In genomic region chr7:158957921-158958471, GRCh38 we compare ENCODE assay signal across 8 cellular contexts.
DNase-seq lines count a peak whose midpoint lies in the region; ATAC-seq, FAIRE-seq and TF ChIP-seq lines count a peak whose summit lies in the region.

No MANE protein-coding gene starts in this region.

- H3K4ac ChIP-seq in H1 (replicated peaks; ENCODE audit: insufficient read length, low read depth, low read length): no peak overlapping the region

- H3K36me3 Mint-ChIP-seq in T-cell: no peaks in the 10 kb centered on the region

- POLR2A ChIA-PET in T-cell (lab: Charles Lee) (no interaction called here), H1 (lab: Charles Lee; ENCODE audit: partially characterized antibody) (no interaction called here)

- H2BK20ac ChIP-seq in H1 (ENCODE audit: low read length): no peak overlapping the region

- H3K27me3 ChIP-seq in H1 (replicated peaks in 1 of 4; ENCODE audit: control insufficient read depth in 3 of 4, extremely low read depth in 1 of 4, insufficient read depth in 3 of 4, low read length in 3 of 4) (no peaks in the 10 kb centered on the region), GM23248 (replicated peaks; ENCODE audit: insufficient read depth) (no peaks in the 10 kb centered on the region; the same call in 1 of the 2 replicates)

- no peak overlapping the region for H3K18ac ChIP-seq in H1 (ENCODE audit: extremely low read depth, low read length)

- H3K4me1 ChIP-seq in H1 (replicated peaks in 1 of 4; ENCODE audit: control insufficient read depth in 3 of 4, insufficient read depth in 4 of 4, low read length in 3 of 4): no peaks in the 10 kb centered on the region; a peak in 1 of 7 replicates
- H3K4me1 ChIP-seq in GM23248 (ENCODE audit: insufficient read depth): no peaks in the 10 kb centered on the region

- H3K9me2 ChIP-seq in GM23248 (ENCODE audit: insufficient read depth): no peaks in the 10 kb centered on the region

- peak overlapping the region in 1 of 4 experiments; percentile 35; a peak in 2 of 8 replicates for H3K4me3 ChIP-seq in H1 (ENCODE audit: extremely low read depth in 1 of 4, insufficient read depth in 2 of 4, low read depth in 3 of 4, low read length in 4 of 4)
- H3K4me3 ChIP-seq in foreskin fibroblast (ENCODE audit: low read depth in 1 of 2, low read length in 2 of 2): no peak overlapping the region
- H3K4me3 ChIP-seq in GM23248: no peak overlapping the region

- H4K8ac ChIP-seq in H1 (ENCODE audit: extremely low read depth, insufficient read depth, low read length): no peak overlapping the region

- H4K20me1 ChIP-seq in H1 (replicated peaks in 1 of 2; ENCODE audit: control insufficient read depth in 1 of 2, insufficient read depth in 2 of 2, low read length in 2 of 2) (peaks cover 0 to 1% of the 10 kb centered on the region in 2 experiments), GM23248 (ENCODE audit: insufficient read depth) (no peaks in the 10 kb centered on the region)

- 82% methylated on average over 33 of the region's 33 CpGs; no CpG with 5 or more reads in 1 of the 2 experiments for WGBS in H1 (ENCODE audit: extremely low coverage in 1 of 2, insufficient coverage in 1 of 2, insufficient read length in 1 of 2, insufficient replicate concordance in 2 of 2, low coverage in 1 of 2, low lambda C conversion rate in 2 of 2, missing lambda C conversion rate in 1 of 2), 2 experiments
- WGBS in GM23248 (ENCODE audit: low coverage in 1 of 2, low lambda C conversion rate in 2 of 2, missing lambda C conversion rate in 2 of 2), 2 experiments: 49 to 55% methylated on average over 33 of the region's 33 CpGs

- H3K23ac ChIP-seq in H1 (ENCODE audit: insufficient read length): no peak overlapping the region

- no peaks in the 10 kb centered on the region for H3K23me2 ChIP-seq in H1 (ENCODE audit: low read depth, low read length)

- H3K79me2 ChIP-seq in H1 (ENCODE audit: control insufficient read depth in 1 of 2, insufficient read depth in 2 of 2, low read length in 2 of 2): no peaks in the 10 kb centered on the region; a peak in 1 of 4 replicates
- H3K79me2 ChIP-seq in GM23248 (ENCODE audit: insufficient read depth): no peaks in the 10 kb centered on the region

- no peak overlapping the region for H3K56ac ChIP-seq in H1 (replicated peaks; ENCODE audit: insufficient read length, low read depth, low read length)

- H3K4me1 Mint-ChIP-seq in T-cell: peaks cover 12 to 15% (median 13%) of the 10 kb centered on the region in 3 donors

- no peak for TF ChIP-seq EP300 in H1 (IDR thresholded peaks at IDR 0.05; ENCODE audit: borderline replicate concordance in 1 of 2, low read depth in 2 of 2, low read length in 2 of 2)

- in situ Hi-C loops in GM23248 (cut with MboI): no loop called here

- ATAC-seq in GM18499 (IDR thresholded peaks at IDR 0.05; ENCODE audit: insufficient read depth, unreplicated experiment): peak; percentile 52
- ATAC-seq in HG03442 (IDR thresholded peaks at IDR 0.05; ENCODE audit: unreplicated experiment): peak; percentile 66
- peak; percentile 73 to 93 (median 78) for ATAC-seq in T-cell (replicated peaks in 1 of 4)
- ATAC-seq in GM21528 (IDR thresholded peaks at IDR 0.05; ENCODE audit: low FRiP score, unreplicated experiment): no peak

- DNase-seq in T-cell (peak in 21 of 34 experiments; percentile 9 to 62 (median 29)), H1 (ENCODE audit: low read depth in 1 of 2, low spot score in 2 of 2) (peak in 1 of 2 experiments; percentile 65), foreskin fibroblast (no peak), GM23248 (no peak)
- DNase-seq in stimulated activated CD4-positive, alpha-beta T cell treated with anti-CD3 and anti-CD28 coated beads, Interleukin-15, amount 100 ng/mL, for 48 hours (ENCODE audit: low read depth in 2 of 2): peak; percentile 22

- H2BK120ac ChIP-seq in H1 (replicated peaks; ENCODE audit: low read depth, low read length): no peak overlapping the region

- H3F3A ChIP-seq in GM23248 (ENCODE audit: insufficient read depth): no peaks in the 10 kb centered on the region

- H3K4me2 ChIP-seq in H1 (ENCODE audit: insufficient read depth in 1 of 2, low read depth in 2 of 2, low read length in 2 of 2): peak overlapping the region in 1 of 2 experiments; percentile 3; a peak in 1 of 4 replicates
- no peak overlapping the region for H3K4me2 ChIP-seq in GM23248 (ENCODE audit: unreplicated experiment)

- TF ChIP-seq CTCF in H1 (IDR thresholded peaks at IDR 0.05; ENCODE audit: control extremely low read depth in 1 of 3, insufficient read depth in 1 of 3, low read depth in 1 of 3, low read length in 3 of 3): no peak
- no peak for TF ChIP-seq CTCF in foreskin fibroblast (IDR thresholded peaks at IDR 0.05; ENCODE audit: low read depth, low read length)

- H2BK5ac ChIP-seq in H1 (ENCODE audit: low read depth, low read length): no peak overlapping the region

- TF ChIP-seq POLR2A in H1 (IDR thresholded peaks at IDR 0.05; ENCODE audit: control extremely low read depth in 1 of 2, low read depth in 2 of 2, low read length in 2 of 2): no peak

- H3K9ac ChIP-seq in H1 (replicated peaks in 1 of 4; ENCODE audit: extremely low read depth in 1 of 4, low read depth in 3 of 4, low read length in 3 of 4) (no peak overlapping the region), GM23248 (no peak overlapping the region)

- H2BK12ac ChIP-seq in H1 (ENCODE audit: low read depth, low read length): no peak overlapping the region

- peak; percentile 89 for FAIRE-seq in H1 (lab: Jason Lieb, UNC)

- no peak overlapping the region for H2BK15ac ChIP-seq in H1 (ENCODE audit: low read length)

- no peak overlapping the region for H2AK5ac ChIP-seq in H1 (ENCODE audit: low read depth, low read length)

- H3K9me3 ChIP-seq in H1 (ENCODE audit: insufficient read depth in 2 of 2, low read depth in 1 of 2, low read length in 1 of 2) (no peaks in the 10 kb centered on the region; a peak in 1 of 4 replicates), GM23248 (ENCODE audit: low read depth) (no peaks in the 10 kb centered on the region)

- H3K36me3 ChIP-seq in H1 (ENCODE audit: control insufficient read depth in 2 of 4, insufficient read depth in 4 of 4, low read length in 3 of 4) (no peaks in the 10 kb centered on the region), GM23248 (ENCODE audit: low read depth) (no peaks in the 10 kb centered on the region)

- peak overlapping the region; percentile 78 to 85 (median 80) for H3K4me3 Mint-ChIP-seq in T-cell

- H3K27ac ChIP-seq in H1 (ENCODE audit: low read depth, low read length) (no peak overlapping the region), GM23248 (no peak overlapping the region)

- H3K27me3 Mint-ChIP-seq in T-cell: peaks cover 0 to 7% of the 10 kb centered on the region in 2 donors

- no peak overlapping the region for H4K5ac ChIP-seq in H1 (ENCODE audit: insufficient read length, low read depth, low read length)

- no peak for TF ChIP-seq RAD21 in H1 (IDR thresholded peaks at IDR 0.05 in 1 of 2, conservative IDR thresholded peaks at IDR 0.05 in 1 of 2; ENCODE audit: low read depth in 2 of 2, low read length in 2 of 2)

- H3K9me3 Mint-ChIP-seq in T-cell: no peaks in the 10 kb centered on the region

- H3K79me1 ChIP-seq in H1 (ENCODE audit: low read depth, low read length): no peaks in the 10 kb centered on the region

- no peak overlapping the region for H4K91ac ChIP-seq in H1 (replicated peaks; ENCODE audit: insufficient read length, low read length)

- H3K27ac Mint-ChIP-seq in T-cell: no peak overlapping the region

- H3K14ac ChIP-seq in H1 (ENCODE audit: insufficient read length): no peak overlapping the region

- CTCF ChIA-PET in T-cell (lab: Charles Lee) (no interaction called here), H1 (lab: Charles Lee; ENCODE audit: partially characterized antibody) (interaction anchor here (0.6 to 1.3 kb wide), 4 partner anchors 15 to 225 kb away, joined by 3 read pairs; no protein-coding TSS in a partner anchor)

- no peak overlapping the region; the same call in 1 of the 2 replicates for H2AFZ ChIP-seq in H1 (ENCODE audit: low read length)
- no peak overlapping the region for H2AFZ ChIP-seq in GM23248

TF ChIP-seq in H1, 55 proteins besides CTCF, POLR2A, EP300 and RAD21:
- TF ChIP-seq TCF12 (IDR thresholded peaks at IDR 0.05; ENCODE audit: low read depth, low read length): no peak
- TF ChIP-seq TAF1 (IDR thresholded peaks at IDR 0.05; ENCODE audit: low read depth, low read length): no peak
- TF ChIP-seq ZNF274 (IDR thresholded peaks at IDR 0.05; ENCODE audit: borderline replicate concordance, extremely low read depth, low read length): no peak

Comparison
In these comparisons a context has a peak if more than half of its experiments do, and no peak if none do; other contexts are left out.
1. DNase-seq: peak in T-cell (21 of 34) and stimulated activated CD4-positive, alpha-beta T cell treated with anti-CD3 and anti-CD28 coated beads, Interleukin-15, amount 100 ng/mL, for 48 hours (2 of 2); none in foreskin fibroblast (0 of 2) and GM23248 (single experiment).